Comparison of ENCODE assay signal across 31 cellular contexts in genomic region chr6:15781890-15782289, GRCh38.
"Had no signal": no experiment of that assay in that cellular context is flagged by ENCODE, and none has a peak within 500 bp of the region (broad histone marks: within the 10 kb centered on the region; RNA-seq: fewer than 3 reads in every experiment).

No MANE protein-coding gene starts in this region.

- H3K4me1 ChIP-seq: adrenal gland, breast epithelium had no signal

- H3K4me3 ChIP-seq: adrenal gland, body of pancreas, breast epithelium had no signal

- H3K36me3 ChIP-seq: adrenal gland, brain microvascular endothelial cell, breast epithelium had no signal

- H3K9me3 ChIP-seq: adrenal gland, body of pancreas, breast epithelium had no signal

- ATAC-seq: activated CD8-positive, alpha-beta T cell treated with anti-CD3 and anti-CD28 coated beads for 36 hours; activated naive CD4-positive, alpha-beta T cell treated with anti-CD3 and anti-CD28 coated beads, Interleukin-2, amount 50 U/mL, for 72 hours; activated T-cell treated with anti-CD3 and anti-CD28 coated beads, Interleukin-2, amount 50 U/mL, for 4 hours; activated T-cell treated with anti-CD3 and anti-CD28 coated beads, Interleukin-2, amount 50 U/mL, for 72 hours; activated T-helper 17 cell treated with anti-CD3 and anti-CD28 coated beads, Interleukin-2, amount 50 U/mL, for 72 hours; body of pancreas had no signal

- DNase-seq: activated B cell treated with CpG ODN at 0.5 μM for 24 hours; activated CD4-positive, alpha-beta memory T cell treated with anti-CD3 and anti-CD28 coated beads for 36 hours; activated CD4-positive, alpha-beta T cell treated with anti-CD3 and anti-CD28 coated beads for 4 hours; activated CD4-positive, alpha-beta T cell treated with anti-CD3 and anti-CD28 coated beads, Interleukin-2, amount 10 ng/mL, durations not matched to agents 24 days and 14 days; activated CD4-positive, alpha-beta T cell treated with anti-CD3 and anti-CD28 coated beads, Interleukin-2, amount 50 U/mL, for 1 hour; activated CD4-positive, alpha-beta T cell treated with anti-CD3 and anti-CD28 coated beads, Interleukin-2, amount 50 U/mL, for 4 hours; activated CD4-positive, CD25-positive, alpha-beta regulatory T cell treated with anti-CD3 and anti-CD28 coated beads, Interleukin-2, amount 50 U/mL, for 72 hours; activated CD8-positive, alpha-beta memory T cell treated with anti-CD3 and anti-CD28 coated beads, Interleukin-2, amount 50 U/mL, for 4 hours; activated CD8-positive, alpha-beta T cell treated with anti-CD3 and anti-CD28 coated beads for 36 hours; activated effector memory CD4-positive, alpha-beta T cell treated with anti-CD3 and anti-CD28 coated beads, Interleukin-2, amount 50 U/mL, for 16 hours; activated gamma-delta T cell treated with Interleukin-2 at 50 U/mL for 16 hours; activated naive CD4-positive, alpha-beta T cell; activated naive CD4-positive, alpha-beta T cell treated with anti-CD3 and anti-CD28 coated beads for 36 hours; activated naive CD4-positive, alpha-beta T cell treated with anti-CD3 and anti-CD28 coated beads, Interleukin-2, amount 50 U/mL, for 16 hours; activated naive CD8-positive, alpha-beta T cell treated with anti-CD3 and anti-CD28 coated beads for 36 hours; activated T-cell treated with anti-CD3 and anti-CD28 coated beads for 4 hours; activated T-cell treated with anti-CD3 and anti-CD28 coated beads, Interleukin-2, amount 50 U/mL, for 1 hour; activated T-cell treated with anti-CD3 and anti-CD28 coated beads, Interleukin-2, amount 50 U/mL, for 4 hours; activated T-cell treated with anti-CD3 and anti-CD28 coated beads, Interleukin-2, amount 50 U/mL, for 72 hours; adrenal gland; amniotic stem cell; aorta; body of pancreas; brain microvascular endothelial cell; central memory CD4-positive, alpha-beta T cell; T-helper 1 cell; T-helper 2 cell; T-helper 9 cell had no signal
